In genomic region chr12:120367252-120367923, GRCh38 we compare ENCODE assay signal across 9 cellular contexts. TPM values are rescaled to one million over a fixed set of nuclear protein-coding genes. Genes with fewer than 3 reads are reported as not detected.
A peak's percentile ranks its signal among the peaks of the same experiment; 100 is the strongest.
DNase-seq lines count a peak whose midpoint lies in the region; TF ChIP-seq lines count a peak whose summit lies in the region.
"Had no signal": no experiment of that assay in that cellular context is flagged by ENCODE, and none has a peak within 500 bp of the region (broad histone marks: within the 10 kb centered on the region; RNA-seq: fewer than 3 reads in every experiment).

No MANE protein-coding gene starts in this region.

- H3K4me1 ChIP-seq in effector memory CD4-positive, alpha-beta T cell (ENCODE audit: control insufficient read depth, insufficient read depth, low read length, poor library complexity, severe bottlenecking): peaks cover 17% of the 10 kb centered on the region

- TF ChIP-seq CTCF in osteocyte (IDR thresholded peaks at IDR 0.05): peak; percentile 51

- peak overlapping the region; percentile 4 for H3K4me3 ChIP-seq in effector memory CD4-positive, alpha-beta T cell (ENCODE audit: insufficient read depth, low read depth, low read length, poor library complexity, severe bottlenecking)
- H3K4me3 ChIP-seq: BLaER1 had no signal

- no peaks in the 10 kb centered on the region for H3K36me3 ChIP-seq in effector memory CD4-positive, alpha-beta T cell (ENCODE audit: control insufficient read depth, insufficient read depth, low read length)
- H3K36me3 ChIP-seq: BLaER1 had no signal

- H3K27me3 ChIP-seq in effector memory CD4-positive, alpha-beta T cell (replicated peaks; ENCODE audit: control insufficient read depth, insufficient read depth, low read length, poor library complexity, severe bottlenecking): peaks cover 50% of the 10 kb centered on the region

- peak overlapping the region; percentile 57 for H3K4me3 Mint-ChIP-seq in osteocyte (ENCODE audit: unreplicated experiment)

- no peak overlapping the region for H3K27ac ChIP-seq in effector memory CD4-positive, alpha-beta T cell (ENCODE audit: insufficient read depth, low read length, poor library complexity, severe bottlenecking)
- H3K27ac ChIP-seq: BLaER1 had no signal

- no peaks in the 10 kb centered on the region for H3K36me3 Mint-ChIP-seq in osteocyte (ENCODE audit: unreplicated experiment)

- H3K27ac Mint-ChIP-seq in osteocyte (ENCODE audit: unreplicated experiment): no peak overlapping the region

- no peaks in the 10 kb centered on the region for H3K9me3 Mint-ChIP-seq in osteocyte (ENCODE audit: unreplicated experiment)

- H3K4me1 Mint-ChIP-seq in osteocyte (ENCODE audit: unreplicated experiment): peaks cover 18% of the 10 kb centered on the region

- H3K27me3 Mint-ChIP-seq in osteocyte (ENCODE audit: unreplicated experiment): peaks cover 49% of the 10 kb centered on the region

- DNase-seq in DMS53 (lab: John Stamatoyannopoulos, UW) (peak; percentile 46), DMS53 treated with DMSO at 0.1 percent for 48 hours (lab: John Stamatoyannopoulos, UW; ENCODE audit: unreplicated experiment) (no peak), NCI-H69 (lab: John Stamatoyannopoulos, UW) (peak; percentile 65), osteocyte (ENCODE audit: extremely low spot score, unreplicated experiment) (no peak), T1000 (lab: John Stamatoyannopoulos, UW) (no peak), NCI-H510A treated with DMSO at 0.1 percent for 48 hours (lab: John Stamatoyannopoulos, UW) (no peak), 8988T (no peak)
- no peak for DNase-seq in effector memory CD4-positive, alpha-beta T cell

- no peaks in the 10 kb centered on the region for H3K9me3 ChIP-seq in effector memory CD4-positive, alpha-beta T cell (ENCODE audit: control insufficient read depth, low read length)
- H3K9me3 ChIP-seq: BLaER1 had no signal

RNA-seq across cellular contexts. Expression of gene MSI1, which starts 1.6 kb away (rescaled TPM):
- total RNA-seq in osteocyte: 1.0 and 1.3 TPM in 2 replicates

RNA-seq across cellular contexts. Expression of gene PLA2G1B, which starts 39.8 kb away (rescaled TPM):
- 0.67 and 1.2 TPM in 2 replicates for total RNA-seq in osteocyte

Comparison
In these comparisons a context has a peak if more than half of its experiments do, and no peak if none do; other contexts are left out.
1. DNase-seq: peak in DMS53 (single experiment) and NCI-H69 (single experiment); none in DMS53 treated with DMSO at 0.1 percent for 48 hours (single experiment), effector memory CD4-positive, alpha-beta T cell (0 of 3), osteocyte (single experiment), T1000 (single experiment), NCI-H510A treated with DMSO at 0.1 percent for 48 hours (single experiment) and 8988T (single experiment).